ENCODE assay signal across 8 cellular contexts in genomic region chr22:39241632-39242388, GRCh38. TPM values are rescaled to one million over a fixed set of nuclear protein-coding genes. Genes with fewer than 3 reads are reported as not detected.
DNase-seq lines count a peak whose midpoint lies in the region; TF ChIP-seq lines count a peak whose summit lies in the region.

No MANE protein-coding gene starts in this region.

- H3K27me3 Mint-ChIP-seq in T-helper 2 cell treated with Interferon-gamma antibody and Interleukin-4, amounts not matched to agents 5 μg/mL and 100 μg/mL, for 36 hours (ENCODE audit: low read depth): peaks cover 72% of the 10 kb centered on the region

- DNase-seq in DMS53 (lab: John Stamatoyannopoulos, UW): peak; percentile 64
- no peak for DNase-seq in T-helper 2 cell treated with Interferon-gamma antibody and Interleukin-4, amounts not matched to agents 5 μg/mL and 100 μg/mL, for 36 hours (ENCODE audit: low spot score)
- peak in 1 of 5 donors; percentile 52 for DNase-seq in ovary
- DNase-seq in GM10266 (ENCODE audit: extremely low spot score): no peak
- no peak for DNase-seq in cerebellar nuclear complex (lab: John Stamatoyannopoulos, UW)
- DNase-seq in NCI-H510A treated with DMSO at 0.1 percent for 48 hours (lab: John Stamatoyannopoulos, UW): no peak
- no peak for DNase-seq in germinal center (ENCODE audit: low spot score)

- H3K9me3 ChIP-seq in ectodermal cell (ENCODE audit: control insufficient read depth, low read length) (no peaks in the 10 kb centered on the region), ovary (no peaks in the 10 kb centered on the region)

- TF ChIP-seq POLR2A in ovary (IDR thresholded peaks at IDR 0.05): no peak

- no peaks in the 10 kb centered on the region for H3K36me3 ChIP-seq in ectodermal cell (ENCODE audit: control insufficient read depth, insufficient read depth, low read length)
- no peaks in the 10 kb centered on the region for H3K36me3 ChIP-seq in ovary

- no peak overlapping the region for H3K27ac ChIP-seq in ectodermal cell (ENCODE audit: insufficient read depth, low read depth, low read length, poor library complexity, severe bottlenecking)
- H3K27ac ChIP-seq in ovary: peak overlapping the region in 1 of 2 donors; percentile 21

- peak overlapping the region; percentile 64 for H3K27ac Mint-ChIP-seq in T-helper 2 cell treated with Interferon-gamma antibody and Interleukin-4, amounts not matched to agents 5 μg/mL and 100 μg/mL, for 36 hours

- TF ChIP-seq EP300 in ovary (IDR thresholded peaks at IDR 0.05): no peak

- H3K4me1 Mint-ChIP-seq in T-helper 2 cell treated with Interferon-gamma antibody and Interleukin-4, amounts not matched to agents 5 μg/mL and 100 μg/mL, for 36 hours (ENCODE audit: low read depth): peaks cover 29% of the 10 kb centered on the region

- no peaks in the 10 kb centered on the region for H3K36me3 Mint-ChIP-seq in T-helper 2 cell treated with Interferon-gamma antibody and Interleukin-4, amounts not matched to agents 5 μg/mL and 100 μg/mL, for 36 hours (ENCODE audit: low read depth)

- peak overlapping the region; percentile 76 for H3K4me3 Mint-ChIP-seq in T-helper 2 cell treated with Interferon-gamma antibody and Interleukin-4, amounts not matched to agents 5 μg/mL and 100 μg/mL, for 36 hours

- no peaks in the 10 kb centered on the region for H3K9me3 Mint-ChIP-seq in T-helper 2 cell treated with Interferon-gamma antibody and Interleukin-4, amounts not matched to agents 5 μg/mL and 100 μg/mL, for 36 hours

- H3K27me3 ChIP-seq in ectodermal cell (ENCODE audit: control insufficient read depth, insufficient read depth, low read length, poor library complexity, severe bottlenecking): peaks cover 65% of the 10 kb centered on the region
- H3K27me3 ChIP-seq in ovary: no peaks in the 10 kb centered on the region

- H3K4me1 ChIP-seq in ectodermal cell (ENCODE audit: control insufficient read depth, insufficient read depth, low read length) (peaks cover 42% of the 10 kb centered on the region), ovary (ENCODE audit: insufficient read depth) (peaks cover 5% of the 10 kb centered on the region)

- intact Hi-C loops in ovary (cut with DNase I): no loop called here

- peak overlapping the region; percentile 14 for H3K4me3 ChIP-seq in ectodermal cell (ENCODE audit: insufficient read depth, low read depth, low read length)
- peak overlapping the region; percentile 45 for H3K4me3 ChIP-seq in ovary

- WGBS in ectodermal cell, 2 experiments: 17 to 18% methylated on average over 71 of the region's 71 CpGs
- 3 to 8% (median 7%) methylated on average over 40 to 71 of the region's 71 CpGs for WGBS in ovary, 3 donors

- no peak for TF ChIP-seq CTCF in ovary (IDR thresholded peaks at IDR 0.05)
- TF ChIP-seq CTCF in GM10266 (IDR thresholded peaks at IDR 0.05; ENCODE audit: control insufficient read depth, insufficient read depth, low read depth, missing control alignments): no peak

RNA-seq across cellular contexts. Expression of gene PDGFB, which starts 3.0 kb away (rescaled TPM):
- polyA plus RNA-seq in ectodermal cell (2013, experiment 1 of 4): 0.76 TPM
- 0.94 TPM for polyA plus RNA-seq in ectodermal cell (2013, experiment 2 of 4)
- polyA plus RNA-seq in ectodermal cell (2013, experiment 3 of 4): 0.64 TPM
- polyA plus RNA-seq in ectodermal cell (2013, experiment 4 of 4): 1.2 TPM
- 10 to 100 TPM in 1 of 7 donors, 1 to 10 TPM in 6; 3.9 to 10.7 (median 5.5) TPM for total RNA-seq in ovary
- 1 to 10 TPM; 5.0 to 7.9 TPM for polyA plus RNA-seq in ovary
